ENCODE assay signal across 10 cellular contexts in the genomic region with DNA sequence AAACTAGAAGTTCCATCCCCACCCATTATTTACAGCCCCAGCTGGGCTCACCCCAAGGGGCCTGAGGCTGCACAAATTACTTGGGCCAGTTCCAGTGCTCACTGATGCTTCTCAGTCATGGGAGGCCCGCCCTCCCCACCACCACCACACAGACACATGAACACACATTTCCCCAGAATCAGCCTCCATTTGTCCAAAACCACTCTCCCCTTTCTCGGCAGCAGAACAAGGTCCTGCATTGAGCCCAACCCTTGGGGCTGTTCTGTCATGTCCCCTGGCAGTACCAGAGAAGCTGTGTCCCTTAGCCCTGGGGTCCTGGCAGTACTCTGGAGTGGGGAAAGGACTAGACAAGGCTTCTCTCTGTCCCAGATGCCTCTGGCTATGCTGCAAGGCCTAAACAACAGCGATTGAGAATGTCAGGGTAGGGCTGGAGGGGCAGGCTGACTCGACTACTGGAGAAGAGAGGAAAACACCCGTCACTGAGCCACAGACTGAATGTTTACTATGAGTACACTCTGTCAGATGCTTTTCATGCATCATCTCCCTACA. TPM values are rescaled to one million over a fixed set of nuclear protein-coding genes. Genes with fewer than 3 reads are reported as not detected.
DNase-seq lines count a peak whose midpoint lies in the region; ATAC-seq and TF ChIP-seq lines count a peak whose summit lies in the region.
"Had no signal": no experiment of that assay in that cellular context is flagged by ENCODE, and none has a peak within 500 bp of the region (broad histone marks: within the 10 kb centered on the region; RNA-seq: fewer than 3 reads in every experiment).

No MANE protein-coding gene starts in this region.

- H3K9me3 ChIP-seq in mucosa of rectum (ENCODE audit: control insufficient read depth in 2 of 2, low read length in 2 of 2): no peaks in the 10 kb centered on the region
- no peaks in the 10 kb centered on the region for H3K9me3 ChIP-seq in vagina

- H3K4me3 ChIP-seq in mucosa of rectum (ENCODE audit: low read length in 2 of 2) (no peak overlapping the region), vagina (no peak overlapping the region)

- H3K27me3 ChIP-seq in mucosa of rectum (ENCODE audit: control insufficient read depth in 2 of 2, insufficient read depth in 2 of 2, low read length in 2 of 2) (no peaks in the 10 kb centered on the region), vagina (no peaks in the 10 kb centered on the region)

- no peak for TF ChIP-seq CTCF in vagina (IDR thresholded peaks at IDR 0.05)

- H3K27ac Mint-ChIP-seq in activated naive CD4-positive, alpha-beta T cell treated with anti-CD3 and anti-CD28 coated beads, Interleukin-2, amount 50 U/mL, for 72 hours: peak overlapping the region; percentile 45 to 50

- H3K27ac ChIP-seq in epithelial cell of prostate (peak overlapping the region; percentile 60), mucosa of rectum (ENCODE audit: low read depth in 2 of 2, low read length in 2 of 2) (peak overlapping the region; percentile 25 to 59), vagina (peak overlapping the region; percentile 81)

- peaks cover 0 to 7% of the 10 kb centered on the region in 2 donors for H3K36me3 Mint-ChIP-seq in activated naive CD4-positive, alpha-beta T cell treated with anti-CD3 and anti-CD28 coated beads, Interleukin-2, amount 50 U/mL, for 72 hours

- H3K4me1 ChIP-seq in mucosa of rectum (ENCODE audit: control insufficient read depth in 2 of 2, insufficient read depth in 2 of 2, low read length in 2 of 2) (no peaks in the 10 kb centered on the region), vagina (peaks cover 58% of the 10 kb centered on the region)

- peaks cover 31 to 42% of the 10 kb centered on the region in 2 donors for H3K36me3 ChIP-seq in mucosa of rectum (ENCODE audit: control insufficient read depth in 2 of 2, insufficient read depth in 2 of 2, low read length in 2 of 2)
- peaks cover under 1 to 39% of the 10 kb centered on the region in 2 donors for H3K36me3 ChIP-seq in vagina

- peak in 1 of 2 donors; percentile 20 for ATAC-seq in activated naive CD4-positive, alpha-beta T cell treated with anti-CD3 and anti-CD28 coated beads, Interleukin-2, amount 50 U/mL, for 72 hours
- no peak for ATAC-seq in GM21619 (IDR thresholded peaks at IDR 0.05; ENCODE audit: unreplicated experiment)
- no peak for ATAC-seq in HG03432 (IDR thresholded peaks at IDR 0.05; ENCODE audit: unreplicated experiment)

- no peak for DNase-seq in activated naive CD4-positive, alpha-beta T cell treated with anti-CD3 and anti-CD28 coated beads, Interleukin-2, amount 50 U/mL, for 72 hours (ENCODE audit: low spot score in 2 of 2)
- no peak for DNase-seq in activated naive CD4-positive, alpha-beta T cell (lab: John Stamatoyannopoulos, UW)
- DNase-seq in epithelial cell of prostate (ENCODE audit: low read depth, low spot score): no peak
- DNase-seq in vagina (ENCODE audit: extremely low spot score in 2 of 2): no peak
- DNase-seq in AML-193 (lab: John Stamatoyannopoulos, UW): no peak
- DNase-seq: CD4-positive, CD25-positive, alpha-beta regulatory T cell; NCI-H2029 treated with DMSO at 0.1 percent for 48 hours had no signal

- intact Hi-C loops in vagina (cut with DNase I): no loop called here

- H3K9ac ChIP-seq in mucosa of rectum (ENCODE audit: low read depth in 1 of 2, low read length in 2 of 2): no peak overlapping the region

- H3K9me3 Mint-ChIP-seq in activated naive CD4-positive, alpha-beta T cell treated with anti-CD3 and anti-CD28 coated beads, Interleukin-2, amount 50 U/mL, for 72 hours: no peaks in the 10 kb centered on the region
- H3K9me3 Mint-ChIP-seq: CD4-positive, CD25-positive, alpha-beta regulatory T cell had no signal

- TF ChIP-seq POLR2A in vagina (IDR thresholded peaks at IDR 0.05): no peak

RNA-seq across cellular contexts. Expression of gene SAMD4B, which starts 21.8 kb away (rescaled TPM):
- 10 to 100 TPM; 42.1 to 56.1 TPM for total RNA-seq in activated naive CD4-positive, alpha-beta T cell treated with anti-CD3 and anti-CD28 coated beads, Interleukin-2, amount 50 U/mL, for 72 hours
- 128 TPM for total RNA-seq in vagina

RNA-seq across cellular contexts. Expression of gene PAF1, which starts 26.9 kb away (rescaled TPM):
- 10 to 100 TPM; 42.2 to 58.2 TPM for total RNA-seq in activated naive CD4-positive, alpha-beta T cell treated with anti-CD3 and anti-CD28 coated beads, Interleukin-2, amount 50 U/mL, for 72 hours
- 70.2 TPM for total RNA-seq in vagina

RNA-seq across cellular contexts. Expression of gene MED29, which starts 27.2 kb away (rescaled TPM):
- total RNA-seq in activated naive CD4-positive, alpha-beta T cell treated with anti-CD3 and anti-CD28 coated beads, Interleukin-2, amount 50 U/mL, for 72 hours: 10 to 100 TPM; 22.2 to 23.6 TPM
- 37.8 TPM for total RNA-seq in vagina

RNA-seq across cellular contexts. Expression of gene GMFG, which starts 28.1 kb away (rescaled TPM):
- 100 to 1,000 TPM; 315 to 372 TPM for total RNA-seq in activated naive CD4-positive, alpha-beta T cell treated with anti-CD3 and anti-CD28 coated beads, Interleukin-2, amount 50 U/mL, for 72 hours
- 7.1 TPM for total RNA-seq in vagina

RNA-seq across cellular contexts. Expression of gene ZFP36, which starts 42.7 kb away (rescaled TPM):
- total RNA-seq in activated naive CD4-positive, alpha-beta T cell treated with anti-CD3 and anti-CD28 coated beads, Interleukin-2, amount 50 U/mL, for 72 hours: 100 to 1,000 TPM in 1 of 2 donors, 10 to 100 TPM in 1; 59.7 to 183 TPM
- 631 TPM for total RNA-seq in vagina
